29 cellular contexts compared by ENCODE assay signal in the genomic region with DNA sequence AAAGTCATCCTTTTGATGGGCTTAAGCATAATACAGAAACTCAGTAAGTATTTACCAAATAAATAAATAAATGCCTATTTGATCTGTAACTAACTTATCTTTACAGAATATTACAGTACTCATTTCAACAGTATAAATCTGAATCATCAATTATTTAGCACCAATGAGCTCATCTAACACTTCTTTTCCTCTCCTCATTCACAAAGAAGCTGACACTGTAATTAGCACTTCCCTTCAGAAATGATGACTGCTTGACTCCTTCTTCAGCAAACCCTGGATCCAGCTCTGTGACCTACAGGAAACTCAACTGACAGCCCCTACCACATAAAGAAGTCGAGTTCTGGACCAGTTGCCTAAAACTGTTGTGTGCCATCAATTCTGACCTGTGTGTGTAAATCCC.
DNase-seq lines count a peak whose midpoint lies in the region; ATAC-seq and TF ChIP-seq lines count a peak whose summit lies in the region.
"Had no signal": no experiment of that assay in that cellular context is flagged by ENCODE, and none has a peak within 500 bp of the region (broad histone marks: within the 10 kb centered on the region; RNA-seq: fewer than 3 reads in every experiment).

No MANE protein-coding gene starts in this region.

- no peak overlapping the region for H3K27ac Mint-ChIP-seq in stimulated activated naive CD8-positive, alpha-beta T cell treated with anti-CD3 and anti-CD28 coated beads, Interleukin-15, amount 100 ng/mL, for 72 hours
- peak overlapping the region; percentile 56 for H3K27ac Mint-ChIP-seq in glutamatergic neuron (ENCODE audit: unreplicated experiment)
- H3K27ac Mint-ChIP-seq: activated T-cell treated with anti-CD3 and anti-CD28 coated beads, Interleukin-2, amount 50 U/mL, for 24 hours; HFFc6; IgD-negative memory B cell; naive thymus-derived CD4-positive, alpha-beta T cell; T-helper 17 cell had no signal

- H3K79me2 ChIP-seq in hepatocyte = peaks cover 74% of the 10 kb centered on the region

- no peak overlapping the region for H3K4me3 Mint-ChIP-seq in stimulated activated naive CD8-positive, alpha-beta T cell treated with anti-CD3 and anti-CD28 coated beads, Interleukin-15, amount 100 ng/mL, for 72 hours
- no peak overlapping the region for H3K4me3 Mint-ChIP-seq in glutamatergic neuron (ENCODE audit: unreplicated experiment)
- H3K4me3 Mint-ChIP-seq: activated T-cell treated with anti-CD3 and anti-CD28 coated beads, Interleukin-2, amount 50 U/mL, for 24 hours; CD14-positive monocyte; HFFc6; T-helper 17 cell had no signal

- H3K9me3 ChIP-seq in hepatocyte (ENCODE audit: low read depth) = no peaks in the 10 kb centered on the region
- H3K9me3 ChIP-seq: heart right ventricle, lower lobe of right lung, psoas muscle, upper lobe of right lung had no signal

- no peak overlapping the region for H3K27ac ChIP-seq in hepatocyte
- H3K27ac ChIP-seq: heart right ventricle, lower lobe of right lung, PC-9, psoas muscle, upper lobe of right lung had no signal

- no peak overlapping the region for H2AFZ ChIP-seq in hepatocyte
- H2AFZ ChIP-seq: PC-9 had no signal

- peaks cover 7% of the 10 kb centered on the region for H3K36me3 Mint-ChIP-seq in glutamatergic neuron (ENCODE audit: unreplicated experiment)

- H3K36me3 ChIP-seq in hepatocyte (replicated peaks; ENCODE audit: insufficient read depth, low read depth) = no peaks in the 10 kb centered on the region
- H3K36me3 ChIP-seq: lower lobe of right lung had no signal

- H3K4me3 ChIP-seq in hepatocyte = no peak overlapping the region
- H3K4me3 ChIP-seq: heart right ventricle, lower lobe of right lung, PC-9, psoas muscle, upper lobe of right lung had no signal

- TF ChIP-seq CTCF in glutamatergic neuron (IDR thresholded peaks at IDR 0.05; ENCODE audit: partially characterized antibody, unreplicated experiment) = no peak
- TF ChIP-seq CTCF in hepatocyte (IDR thresholded peaks at IDR 0.05; ENCODE audit: poor library complexity) = no peak

- H4K20me1 ChIP-seq in hepatocyte (ENCODE audit: insufficient read depth, poor library complexity, severe bottlenecking) = peaks cover under 1% of the 10 kb centered on the region

- WGBS in hepatocyte (ENCODE audit: low lambda C conversion rate, missing lambda C conversion rate) = 100% methylated on average over 1 of the region's 1 CpG

- no peaks in the 10 kb centered on the region for H3K9me2 ChIP-seq in hepatocyte (replicated peaks; ENCODE audit: insufficient read depth)

- no peaks in the 10 kb centered on the region for H3K27me3 ChIP-seq in hepatocyte
- H3K27me3 ChIP-seq: heart right ventricle, upper lobe of right lung had no signal

- no peak overlapping the region for H3K4me2 ChIP-seq in hepatocyte
- H3K4me2 ChIP-seq: PC-9 had no signal

- ATAC-seq in stimulated activated naive CD8-positive, alpha-beta T cell treated with anti-CD3 and anti-CD28 coated beads, Interleukin-15, Interleukin-2, amounts not matched to agents 100 U/mL and 50 U/mL, for 24 hours = peak; percentile 23
- ATAC-seq in stimulated activated naive CD8-positive, alpha-beta T cell treated with anti-CD3 and anti-CD28 coated beads, Interleukin-15, amount 100 ng/mL, for 72 hours = no peak
- ATAC-seq: heart right ventricle; lower lobe of right lung; naive thymus-derived CD4-positive, alpha-beta T cell; psoas muscle; SK-N-SH treated with all-trans-retinoic acid at 6 μM for 48 hours; T-helper 17 cell; upper lobe of right lung had no signal

- H3K9me3 Mint-ChIP-seq in stimulated activated naive CD8-positive, alpha-beta T cell treated with anti-CD3 and anti-CD28 coated beads, Interleukin-15, amount 100 ng/mL, for 72 hours = no peaks in the 10 kb centered on the region
- H3K9me3 Mint-ChIP-seq in glutamatergic neuron (ENCODE audit: unreplicated experiment) = no peaks in the 10 kb centered on the region
- H3K9me3 Mint-ChIP-seq: activated T-cell treated with anti-CD3 and anti-CD28 coated beads, Interleukin-2, amount 50 U/mL, for 24 hours; CD14-positive monocyte; HFFc6; IgD-negative memory B cell; naive thymus-derived CD4-positive, alpha-beta T cell had no signal

- no peaks in the 10 kb centered on the region for H3K27me3 Mint-ChIP-seq in stimulated activated naive CD8-positive, alpha-beta T cell treated with anti-CD3 and anti-CD28 coated beads, Interleukin-15, amount 100 ng/mL, for 72 hours
- H3K27me3 Mint-ChIP-seq in glutamatergic neuron (ENCODE audit: unreplicated experiment) = no peaks in the 10 kb centered on the region
- H3K27me3 Mint-ChIP-seq: activated T-cell treated with anti-CD3 and anti-CD28 coated beads, Interleukin-2, amount 50 U/mL, for 24 hours; IgD-negative memory B cell; naive thymus-derived CD4-positive, alpha-beta T cell; T-helper 17 cell had no signal

- H3K4me1 Mint-ChIP-seq in stimulated activated naive CD8-positive, alpha-beta T cell treated with anti-CD3 and anti-CD28 coated beads, Interleukin-15, amount 100 ng/mL, for 72 hours = peaks cover 62% of the 10 kb centered on the region
- peaks cover 19% of the 10 kb centered on the region for H3K4me1 Mint-ChIP-seq in glutamatergic neuron (ENCODE audit: low read depth, unreplicated experiment)

- DNase-seq in stimulated activated naive CD8-positive, alpha-beta T cell treated with anti-CD3 and anti-CD28 coated beads, Interleukin-15, Interleukin-2, amounts not matched to agents 100 U/mL and 50 U/mL, for 24 hours = no peak
- DNase-seq in stimulated activated naive CD8-positive, alpha-beta T cell treated with anti-CD3 and anti-CD28 coated beads, Interleukin-15, amount 100 ng/mL, for 72 hours = no peak
- DNase-seq in NCI-H69 (lab: John Stamatoyannopoulos, UW) (peak; percentile 77), glutamatergic neuron (no peak), DMS 273 treated with DMSO at 0.1 percent for 48 hours (lab: John Stamatoyannopoulos, UW) (no peak), retina (no peak), hepatocyte (ENCODE audit: low spot score) (no peak)
- DNase-seq: activated gamma-delta T cell; activated T-cell treated with anti-CD3 and anti-CD28 coated beads, Interleukin-2, amount 50 U/mL, for 24 hours; central memory CD4-positive, alpha-beta T cell; DND-41; foreskin melanocyte; GF-D8; heart right ventricle; HFFc6; kidney glomerular epithelial cell; lower lobe of right lung; naive thymus-derived CD4-positive, alpha-beta T cell; NCI-H1694; NCI-H446; PC-9; psoas muscle; Right ventricle myocardium superior; stimulated activated CD4-positive, alpha-beta T cell treated with anti-CD3 and anti-CD28 coated beads, Interleukin-4, amount 100 ng/mL, for 24 hours; T-helper 17 cell; upper lobe of right lung had no signal

- no peaks in the 10 kb centered on the region for H3K4me1 ChIP-seq in hepatocyte (ENCODE audit: insufficient read depth)
- H3K4me1 ChIP-seq: lower lobe of right lung, psoas muscle had no signal
